Comparison of ENCODE assay signal across 9 cellular contexts in the genomic region with DNA sequence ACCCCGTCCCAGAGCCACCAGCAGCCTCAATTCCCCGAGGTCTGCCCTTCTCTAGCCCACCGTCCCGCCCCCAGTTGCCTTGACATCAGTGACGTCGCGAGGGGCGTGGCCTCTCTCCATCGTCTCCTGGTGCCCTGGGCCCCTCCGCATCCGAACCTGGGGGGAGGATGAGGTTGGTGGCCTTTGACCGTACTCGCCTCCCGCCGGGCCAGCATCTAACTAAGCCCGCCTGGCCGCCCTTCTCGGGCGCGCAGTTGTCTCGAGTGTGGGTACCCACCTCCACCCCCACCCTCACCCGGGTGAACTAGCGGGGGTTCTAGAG. TPM values are rescaled to one million over a fixed set of nuclear protein-coding genes. Genes with fewer than 3 reads are reported as not detected.
DNase-seq lines count a peak whose midpoint lies in the region; ATAC-seq, FAIRE-seq and TF ChIP-seq lines count a peak whose summit lies in the region.
"Had no signal": no experiment of that assay in that cellular context is flagged by ENCODE, and none has a peak within 500 bp of the region (broad histone marks: within the 10 kb centered on the region; RNA-seq: fewer than 3 reads in every experiment).

No MANE protein-coding gene starts in this region.

- peak overlapping the region; percentile 86 for H3K9ac ChIP-seq in mucosa of stomach (ENCODE audit: low read length)

- peak overlapping the region; percentile 49; the same call in 1 of the 2 replicates for H2AFZ ChIP-seq in OCI-LY7 (ENCODE audit: low read length)

- POLR2A ChIA-PET in OCI-LY7 (lab: Charles Lee): interaction anchor here (0.6 kb wide), 1 partner anchor 94 kb away, joined by 7 read pairs; no protein-coding TSS in a partner anchor

- no peaks in the 10 kb centered on the region for H3K27me3 ChIP-seq in mucosa of stomach (ENCODE audit: control insufficient read depth, insufficient read depth, low read length)

- no peaks in the 10 kb centered on the region for H3K9me2 ChIP-seq in OCI-LY7 (ENCODE audit: insufficient read depth, low read length)

- peak; percentile 83 for DNase-seq in COLO668 (lab: John Stamatoyannopoulos, UW; ENCODE audit: unreplicated experiment)
- peak; percentile 94 for DNase-seq in HTR-8/SVneo (ENCODE audit: insufficient read length, low spot score)
- DNase-seq in OCI-LY7 (ENCODE audit: low spot score): peak; percentile 97
- DNase-seq in activated T-cell treated with anti-CD3 and anti-CD28 coated beads, Interleukin-2, amount 50 U/mL, for 1 hour: peak; percentile 95
- DNase-seq in erythroblast (lab: John Stamatoyannopoulos, UW): peak; percentile 89 to 91
- DNase-seq in stimulated activated CD8-positive, alpha-beta memory T cell treated with anti-CD3 and anti-CD28 coated beads, Interleukin-4, amount 100 ng/mL, for 48 hours: peak; percentile 100

- TF ChIP-seq POLR2A in erythroblast (IDR thresholded peaks at IDR 0.05; ENCODE audit: low read length): peak; percentile 85

- H3K36me3 ChIP-seq in OCI-LY7 (ENCODE audit: insufficient read depth, low read length): no peaks in the 10 kb centered on the region
- H3K36me3 ChIP-seq in mucosa of stomach (ENCODE audit: control insufficient read depth, insufficient read depth, low read length): no peaks in the 10 kb centered on the region

- H3K79me2 ChIP-seq in OCI-LY7 (ENCODE audit: insufficient read depth, low read depth, low read length): peaks cover 10% of the 10 kb centered on the region; the same call in 1 of the 2 replicates

- peak overlapping the region; percentile 96 for H3K27ac ChIP-seq in OCI-LY7 (ENCODE audit: low read depth, low read length, poor library complexity, severe bottlenecking)

- intact Hi-C loops in OCI-LY7 (cut with micrococcal nuclease; ENCODE audit: unreplicated experiment): loop anchor here (5.0 kb wide), 1 partner anchor 64 kb away; no protein-coding TSS in a partner anchor

- H3K4me3 ChIP-seq in OCI-LY7 (ENCODE audit: low read depth, low read length, poor library complexity, severe bottlenecking) (peak overlapping the region; percentile 76), mucosa of stomach (ENCODE audit: low read length) (peak overlapping the region; percentile 34)

- CTCF ChIA-PET in OCI-LY7 (lab: Charles Lee; ENCODE audit: unreplicated experiment): interaction anchor here (0.6 to 1.1 kb wide), 2 partner anchors 18 to 283 kb away, joined by 3 read pairs; no protein-coding TSS in a partner anchor

- FAIRE-seq in HTR-8/SVneo (lab: Jason Lieb, UNC): no peak
- FAIRE-seq: islet of Langerhans had no signal

- H3K4me1 ChIP-seq in OCI-LY7 (ENCODE audit: insufficient read depth, low read length, poor library complexity, severe bottlenecking) (peaks cover 71% of the 10 kb centered on the region), mucosa of stomach (ENCODE audit: control insufficient read depth, insufficient read depth, low read length) (peaks cover 60% of the 10 kb centered on the region)

- BruUV-seq in OCI-LY7 (replicated peaks; lab: Mats Ljungman, UMichigan): no TSS peak

- H3K4me2 ChIP-seq in OCI-LY7 (ENCODE audit: low read length): peak overlapping the region; percentile 96

- H3K9me3 ChIP-seq in OCI-LY7 (ENCODE audit: low read length): no peaks in the 10 kb centered on the region
- no peaks in the 10 kb centered on the region for H3K9me3 ChIP-seq in mucosa of stomach (ENCODE audit: control insufficient read depth, low read length)

- TF ChIP-seq CTCF in OCI-LY7 (conservative IDR thresholded peaks at IDR 0.05; ENCODE audit: low read length): no peak

- no peaks in the 10 kb centered on the region for H4K20me1 ChIP-seq in OCI-LY7 (ENCODE audit: insufficient read depth, low read length)

- ATAC-seq in GM19467 (IDR thresholded peaks at IDR 0.05; ENCODE audit: unreplicated experiment): peak; percentile 37

RNA-seq across cellular contexts. Expression of gene ARMC12, which starts 5.5 kb away (rescaled TPM):
- 3.4 and 3.7 TPM in 2 replicates for total RNA-seq in OCI-LY7 (2014; rRNA removed; shearing (Covaris generic))
- total RNA-seq in OCI-LY7 (2022): 4.4 and 4.9 TPM in 2 replicates

RNA-seq across cellular contexts. Expression of gene FKBP5, which starts 42.7 kb away (rescaled TPM):
- 42.5 and 43.2 TPM in 2 replicates for total RNA-seq in OCI-LY7 (2014; rRNA removed; shearing (Covaris generic))
- 79.1 and 81.4 TPM in 2 replicates for total RNA-seq in OCI-LY7 (2022)

RNA-seq across cellular contexts. Expression of gene CLPSL2, which starts 45.0 kb away (rescaled TPM):
- total RNA-seq in OCI-LY7 (2014; rRNA removed; shearing (Covaris generic)): not detected in 2 replicates
- not detected in 2 replicates for total RNA-seq in OCI-LY7 (2022)

RNA-seq across cellular contexts. Expression of gene CLPSL1, which starts 49.4 kb away (rescaled TPM):
- not detected in 2 replicates for total RNA-seq in OCI-LY7 (2014; rRNA removed; shearing (Covaris generic))
- not detected in 2 replicates for total RNA-seq in OCI-LY7 (2022)

Comparison
In these comparisons a context has a peak if more than half of its experiments do, and no peak if none do; other contexts are left out.
1. Peak in every context shown above with its lines: DNase-seq, ATAC-seq, H3K4me3 ChIP-seq and H3K27ac ChIP-seq.